9 cellular contexts compared by ENCODE assay signal in the genomic region with DNA sequence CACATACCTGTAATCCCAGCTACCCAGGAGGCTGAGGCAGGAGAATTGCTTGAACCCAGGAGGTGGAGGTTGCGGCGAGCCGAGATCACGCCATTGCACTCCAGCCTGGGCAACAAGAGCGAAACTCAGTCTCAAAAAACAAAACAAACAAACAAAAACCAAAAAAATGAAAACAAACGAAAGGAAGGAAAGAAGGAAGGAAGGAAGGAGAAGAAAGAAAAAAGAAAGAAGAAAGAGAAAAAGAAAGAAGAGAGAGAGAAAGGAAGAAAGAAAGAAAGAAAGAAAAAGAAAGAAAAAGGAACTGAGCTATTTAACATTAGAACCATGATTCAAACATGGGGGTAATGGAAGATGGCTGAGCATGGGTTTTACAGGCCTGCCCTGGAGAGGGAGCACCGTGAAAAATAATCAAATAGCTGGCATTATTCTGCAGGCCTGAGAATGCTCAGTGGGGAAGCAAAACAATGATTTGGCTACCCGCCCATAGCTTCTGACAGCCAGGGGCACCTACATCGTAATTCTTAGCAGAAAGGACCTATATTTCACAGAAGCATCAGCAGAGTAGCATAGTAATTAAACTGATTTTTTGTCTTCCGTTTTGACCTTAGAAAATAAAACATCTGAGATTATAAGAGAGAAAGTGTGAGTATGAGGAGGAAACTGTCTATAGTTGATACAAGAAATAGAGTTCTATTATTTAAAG. TPM values are rescaled to one million over a fixed set of nuclear protein-coding genes. Genes with fewer than 3 reads are reported as not detected.
DNase-seq lines count a peak whose midpoint lies in the region; TF ChIP-seq lines count a peak whose summit lies in the region.
"Had no signal": no experiment of that assay in that cellular context is flagged by ENCODE, and none has a peak within 500 bp of the region (broad histone marks: within the 10 kb centered on the region; RNA-seq: fewer than 3 reads in every experiment).

No MANE protein-coding gene starts in this region.

- no peak overlapping the region for H3K4me3 ChIP-seq in lower leg skin (ENCODE audit: low read depth, poor library complexity, severe bottlenecking)
- H3K4me3 ChIP-seq: heart right ventricle had no signal

- WGBS in lower leg skin, 2 donors = 75 to 76% methylated on average over 10 of the region's 10 CpGs

- intact Hi-C loops in lower leg skin (cut with DNase I; ENCODE audit: low total_unique reads) = no loop called here

- DNase-seq in D341Med (ENCODE audit: low spot score) (peak; percentile 53), M059J (ENCODE audit: low read depth) (peak; percentile 84), amniotic epithelial cell (ENCODE audit: low read depth) (peak; percentile 47), lung microvascular endothelial cell (ENCODE audit: low read depth in 2 of 2) (peak; percentile 68 to 79), KG1 (lab: John Stamatoyannopoulos, UW) (no peak), lower leg skin (ENCODE audit: low spot score in 2 of 2) (no peak), SIG-M5 (lab: John Stamatoyannopoulos, UW) (no peak)
- no peak for DNase-seq in central memory CD4-positive, alpha-beta T cell
- DNase-seq: heart right ventricle had no signal

- no peak for TF ChIP-seq CTCF in lower leg skin (IDR thresholded peaks at IDR 0.05)

- TF ChIP-seq POLR2A in lower leg skin (IDR thresholded peaks at IDR 0.05) = no peak

RNA-seq across cellular contexts. Expression of gene BFSP2, which starts 37.7 kb away (rescaled TPM):
- not detected in 2 replicates for total RNA-seq in M059J (2014; rRNA removed; shearing (Covaris generic))
- not detected in 2 replicates for total RNA-seq in lung microvascular endothelial cell
- total RNA-seq in lower leg skin = not detected
- total RNA-seq: heart right ventricle had no signal

Comparison
In these comparisons a context has a peak if more than half of its experiments do, and no peak if none do; other contexts are left out.
1. DNase-seq: peak in D341Med (single experiment), M059J (single experiment), amniotic epithelial cell (single experiment) and lung microvascular endothelial cell (2 of 2); none in KG1 (single experiment), central memory CD4-positive, alpha-beta T cell (single experiment), lower leg skin (0 of 2) and SIG-M5 (single experiment).